In genomic region chr20:14928083-14928482, GRCh38 we compare ENCODE assay signal across 13 cellular contexts.
DNase-seq lines count a peak whose midpoint lies in the region; TF ChIP-seq lines count a peak whose summit lies in the region.
"Had no signal": no experiment of that assay in that cellular context is flagged by ENCODE, and none has a peak within 500 bp of the region (broad histone marks: within the 10 kb centered on the region; RNA-seq: fewer than 3 reads in every experiment).

No MANE protein-coding gene starts in this region.

- no peak overlapping the region for H3K4me2 ChIP-seq in hepatocyte

- H3K36me3 ChIP-seq in hepatocyte (replicated peaks; ENCODE audit: insufficient read depth, low read depth), result no peaks in the 10 kb centered on the region
- H3K36me3 ChIP-seq: ovary, SJSA1, suprapubic skin had no signal

- no peaks in the 10 kb centered on the region for H3K9me2 ChIP-seq in hepatocyte (replicated peaks; ENCODE audit: insufficient read depth)

- H4K20me1 ChIP-seq in hepatocyte (ENCODE audit: insufficient read depth, poor library complexity, severe bottlenecking), result no peaks in the 10 kb centered on the region

- H3K27ac ChIP-seq in hepatocyte, result no peak overlapping the region
- H3K27ac ChIP-seq: ovary, SJSA1, suprapubic skin had no signal

- DNase-seq in DMS53 treated with DMSO at 0.1 percent for 48 hours (lab: John Stamatoyannopoulos, UW; ENCODE audit: unreplicated experiment), result peak; percentile 17
- DNase-seq in NCI-H128 (lab: John Stamatoyannopoulos, UW; ENCODE audit: unreplicated experiment), result peak; percentile 20
- DNase-seq in NCI-H82 (lab: John Stamatoyannopoulos, UW), result peak; percentile 81
- DNase-seq in hepatocyte (ENCODE audit: low spot score), result peak; percentile 28
- no peak for DNase-seq in NOMO-1 (lab: John Stamatoyannopoulos, UW; ENCODE audit: unreplicated experiment in 2 of 2)
- no peak for DNase-seq in A172 (ENCODE audit: low spot score)
- no peak for DNase-seq in NCI-H187 treated with DMSO at 0.1 percent for 48 hours (lab: John Stamatoyannopoulos, UW)
- DNase-seq: activated CD4-positive, alpha-beta T cell treated with anti-CD3 and anti-CD28 coated beads for 1 hour; ovary; stimulated activated CD4-positive, alpha-beta T cell treated with anti-CD3 and anti-CD28 coated beads, Interleukin-4, amount 100 ng/mL, for 1 hour; T1000 had no signal

- no peaks in the 10 kb centered on the region for H3K4me1 ChIP-seq in hepatocyte (ENCODE audit: insufficient read depth)
- H3K4me1 ChIP-seq: SJSA1 had no signal

- TF ChIP-seq CTCF in hepatocyte (IDR thresholded peaks at IDR 0.05; ENCODE audit: poor library complexity), result no peak

- no peaks in the 10 kb centered on the region for H3K79me2 ChIP-seq in hepatocyte

- no peak overlapping the region for H2AFZ ChIP-seq in hepatocyte

- WGBS in hepatocyte (ENCODE audit: low lambda C conversion rate, missing lambda C conversion rate), result 43% methylated on average over 3 of the region's 3 CpGs

- H3K4me3 ChIP-seq in hepatocyte, result no peak overlapping the region
- H3K4me3 ChIP-seq: ovary, SJSA1, suprapubic skin had no signal

- no peaks in the 10 kb centered on the region for H3K27me3 ChIP-seq in hepatocyte
- H3K27me3 ChIP-seq: ovary, SJSA1, suprapubic skin had no signal

- no peaks in the 10 kb centered on the region for H3K9me3 ChIP-seq in hepatocyte (ENCODE audit: low read depth)
- H3K9me3 ChIP-seq: ovary, suprapubic skin had no signal

Comparison
In these comparisons a context has a peak if more than half of its experiments do, and no peak if none do; other contexts are left out.
1. DNase-seq: peak in DMS53 treated with DMSO at 0.1 percent for 48 hours (single experiment), NCI-H128 (single experiment), NCI-H82 (single experiment) and hepatocyte (single experiment); none in NOMO-1 (0 of 2), A172 (single experiment) and NCI-H187 treated with DMSO at 0.1 percent for 48 hours (single experiment).